In genomic region chr5:95811126-95811423, GRCh38 we compare ENCODE assay signal across 8 cellular contexts. TPM values are rescaled to one million over a fixed set of nuclear protein-coding genes. Genes with fewer than 3 reads are reported as not detected.
DNase-seq lines count a peak whose midpoint lies in the region; ATAC-seq, FAIRE-seq and TF ChIP-seq lines count a peak whose summit lies in the region.
"Not testable (repeated sequence)": the region's sequence is repeated elsewhere in the genome, so short reads cannot be mapped to it uniquely, and the experiment has no call there.

No MANE protein-coding gene starts in this region.

- CTCF ChIA-PET in A549 (lab: Yijun Ruan, JAX), result interaction anchor here (1.8 to 2.2 kb wide), 2 partner anchors 12 to 30 kb away, joined by 10 to 16 read pairs; partner anchors contain the start of gene GLRX

- peak in 1 of 2 experiments; percentile 15; a peak in 2 of 6 replicates for ATAC-seq in A549
- ATAC-seq in T-helper 17 cell, gastrocnemius medialis: not testable (repeated sequence)

- intact Hi-C loops in activated T-helper 2 cell treated with anti-CD3 and anti-CD28 coated beads, Interferon-gamma antibody, Interleukin-2, Interleukin-4, amounts not matched to agents 10 μg/mL and 5 μg/mL and 100 μg/mL, durations not matched to agents 14 hours and 24 hours and 36 hours (cut with micrococcal nuclease); gastrocnemius medialis (cut with DNase I; ENCODE audit: low total_unique reads): not testable (repeated sequence)

- H3K27ac Mint-ChIP-seq in T-helper 17 cell, result peak overlapping the region; percentile 96
- H3K27ac Mint-ChIP-seq in activated T-helper 2 cell treated with anti-CD3 and anti-CD28 coated beads, Interferon-gamma antibody, Interleukin-2, Interleukin-4, amounts not matched to agents 10 μg/mL and 5 μg/mL and 100 μg/mL, durations not matched to agents 14 hours and 24 hours and 36 hours, result peak overlapping the region; percentile 4

- 50% methylated on average over 6 of the region's 6 CpGs for WGBS in A549 (ENCODE audit: missing lambda C conversion rate)
- WGBS in mesodermal cell (ENCODE audit: insufficient coverage in 2 of 2), 2 experiments, result 92% methylated on average over 2 of the region's 6 CpGs; no CpG with 5 or more reads in 1 of the 2 experiments

- FAIRE-seq in A549 (lab: Jason Lieb, UNC), result not testable (repeated sequence)

- not testable (repeated sequence) for H3K9me3 Mint-ChIP-seq in activated T-helper 2 cell treated with anti-CD3 and anti-CD28 coated beads, Interferon-gamma antibody, Interleukin-2, Interleukin-4, amounts not matched to agents 10 μg/mL and 5 μg/mL and 100 μg/mL, durations not matched to agents 14 hours and 24 hours and 36 hours

- H3K36me3 Mint-ChIP-seq in T-helper 17 cell (ENCODE audit: low read depth), result peaks cover 12% of the 10 kb centered on the region
- peaks cover 36% of the 10 kb centered on the region for H3K36me3 Mint-ChIP-seq in activated T-helper 2 cell treated with anti-CD3 and anti-CD28 coated beads, Interferon-gamma antibody, Interleukin-2, Interleukin-4, amounts not matched to agents 10 μg/mL and 5 μg/mL and 100 μg/mL, durations not matched to agents 14 hours and 24 hours and 36 hours (ENCODE audit: low read depth)

- H3K36me3 ChIP-seq in cardiac muscle cell, result not testable (repeated sequence)
- peaks cover 36% of the 10 kb centered on the region for H3K36me3 ChIP-seq in mesodermal cell (ENCODE audit: control insufficient read depth, insufficient read depth, low read length)
- H3K36me3 ChIP-seq in gastrocnemius medialis, result peaks cover 0 to 33% of the 10 kb centered on the region in 2 donors

- H3K4me1 ChIP-seq in A549 (peaks cover 60% of the 10 kb centered on the region), cardiac muscle cell (ENCODE audit: low read depth) (peaks cover 53% of the 10 kb centered on the region), mesodermal cell (ENCODE audit: control insufficient read depth, insufficient read depth, low read length, poor library complexity, severe bottlenecking) (peaks cover 35% of the 10 kb centered on the region), gastrocnemius medialis (peaks cover 53 to 75% of the 10 kb centered on the region in 2 donors)

- not testable (repeated sequence) for TF ChIP-seq EP300 in A549 (IDR thresholded peaks at IDR 0.05)

- H3K27me3 Mint-ChIP-seq in T-helper 17 cell; activated T-helper 2 cell treated with anti-CD3 and anti-CD28 coated beads, Interferon-gamma antibody, Interleukin-2, Interleukin-4, amounts not matched to agents 10 μg/mL and 5 μg/mL and 100 μg/mL, durations not matched to agents 14 hours and 24 hours and 36 hours (ENCODE audit: low read depth): not testable (repeated sequence)

- H3K27me3 ChIP-seq in cardiac muscle cell, gastrocnemius medialis: not testable (repeated sequence)

- H3K4me3 Mint-ChIP-seq in T-helper 17 cell; activated T-helper 2 cell treated with anti-CD3 and anti-CD28 coated beads, Interferon-gamma antibody, Interleukin-2, Interleukin-4, amounts not matched to agents 10 μg/mL and 5 μg/mL and 100 μg/mL, durations not matched to agents 14 hours and 24 hours and 36 hours (ENCODE audit: low read depth): not testable (repeated sequence)

- POLR2A ChIA-PET in A549 (lab: Yijun Ruan, JAX), result not testable (repeated sequence)

- in situ Hi-C loops in gastrocnemius medialis (cut with MboI; ENCODE audit: low sequenced_read_pairs in 4 of 4), result not testable (repeated sequence)

- not testable (repeated sequence) for H3K9me3 ChIP-seq in A549; T-helper 17 cell (ENCODE audit: control insufficient read depth, low read length, poor library complexity, severe bottlenecking); cardiac muscle cell (ENCODE audit: low read depth); mesodermal cell (ENCODE audit: control insufficient read depth, low read length); gastrocnemius medialis

- TF ChIP-seq CTCF in A549 (IDR thresholded peaks at IDR 0.05); choroid plexus epithelial cell (conservative IDR thresholded peaks at IDR 0.05; ENCODE audit: low read depth, low read length); cardiac muscle cell (IDR thresholded peaks at IDR 0.05; ENCODE audit: low read depth, low read length); gastrocnemius medialis (IDR thresholded peaks at IDR 0.05 in 4 of 5, conservative IDR thresholded peaks at IDR 0.05 in 1 of 5): not testable (repeated sequence)

- H3K4me1 Mint-ChIP-seq in T-helper 17 cell, result peaks cover 73% of the 10 kb centered on the region
- peaks cover 57% of the 10 kb centered on the region for H3K4me1 Mint-ChIP-seq in activated T-helper 2 cell treated with anti-CD3 and anti-CD28 coated beads, Interferon-gamma antibody, Interleukin-2, Interleukin-4, amounts not matched to agents 10 μg/mL and 5 μg/mL and 100 μg/mL, durations not matched to agents 14 hours and 24 hours and 36 hours (ENCODE audit: low read depth)

- TF ChIP-seq RAD21 in A549 (conservative IDR thresholded peaks at IDR 0.05 in 1 of 2, IDR thresholded peaks at IDR 0.05 in 1 of 2), result not testable (repeated sequence)

- H3K27ac ChIP-seq in A549 (peak overlapping the region; percentile 70 to 75), cardiac muscle cell (peak overlapping the region; percentile 80), mesodermal cell (ENCODE audit: low read depth, low read length, severe bottlenecking) (peak overlapping the region; percentile 53), gastrocnemius medialis (peak overlapping the region; percentile 87 to 92 (median 91))

- DNase-seq in A549 (ENCODE audit: low read depth in 1 of 2, low spot score in 1 of 2) (peak in 1 of 2 experiments; percentile 25), EH (ENCODE audit: low read depth) (peak; percentile 69), choroid plexus epithelial cell (ENCODE audit: low read depth) (peak; percentile 39)
- DNase-seq in T-helper 17 cell; activated T-helper 2 cell treated with anti-CD3 and anti-CD28 coated beads, Interferon-gamma antibody, Interleukin-2, Interleukin-4, amounts not matched to agents 10 μg/mL and 5 μg/mL and 100 μg/mL, durations not matched to agents 14 hours and 24 hours and 36 hours (ENCODE audit: low spot score); cardiac muscle cell (ENCODE audit: low read depth in 1 of 2, low spot score in 1 of 2); gastrocnemius medialis: not testable (repeated sequence)

- peak overlapping the region; percentile 38 for H3K4me2 ChIP-seq in A549

- not testable (repeated sequence) for TF ChIP-seq POLR2A in A549 (IDR thresholded peaks at IDR 0.05; ENCODE audit: low read length); gastrocnemius medialis (IDR thresholded peaks at IDR 0.05)

- not testable (repeated sequence) for H3K4me3 ChIP-seq in A549; choroid plexus epithelial cell (ENCODE audit: low read depth, low read length); cardiac muscle cell; mesodermal cell (ENCODE audit: extremely low read depth, insufficient read depth, low read length, poor library complexity, severe bottlenecking); gastrocnemius medialis

TF ChIP-seq in A549, 52 proteins besides CTCF, POLR2A, EP300 and RAD21:
- peak; percentile 61 for TF ChIP-seq MAX (IDR thresholded peaks at IDR 0.05)

RNA-seq across cellular contexts. Expression of gene GLRX, which starts 11.5 kb away (rescaled TPM):
- polyA plus RNA-seq in A549 (2011; rRNA removed), result 329 and 381 TPM in 2 replicates
- 165 and 222 TPM in 2 replicates for polyA plus RNA-seq in A549 (2012; cell fraction: cytosol; rRNA removed)
- polyA plus RNA-seq in A549 (2012; cell fraction: nucleus; rRNA removed), result 49.6 and 81.8 TPM in 2 replicates
- polyA plus RNA-seq in A549 (2017; fragmentation: RNase III; extraction: RNeasy Plus Mini Kit Qiagen cat#74134 plus additional on column Dnase treatment), result 96.4 to 113 TPM (median 106 TPM) in 3 replicates
- 97.8 and 196 TPM in 2 replicates for polyA minus RNA-seq in A549 (2011; rRNA and poly(A)+ RNA removed)
- total RNA-seq in T-helper 17 cell, result 10 to 100 TPM; 32.0 to 51.9 TPM
- total RNA-seq in activated T-helper 2 cell treated with anti-CD3 and anti-CD28 coated beads, Interferon-gamma antibody, Interleukin-2, Interleukin-4, amounts not matched to agents 10 μg/mL and 5 μg/mL and 100 μg/mL, durations not matched to agents 14 hours and 24 hours and 36 hours, result 14.9 and 18.5 TPM in 2 replicates
- total RNA-seq in cardiac muscle cell, result 15.7 and 23.9 TPM in 2 replicates
- polyA plus RNA-seq in cardiac muscle cell, result 51.1 and 54.8 TPM in 2 replicates
- polyA plus RNA-seq in mesodermal cell (2013, experiment 1 of 2), result 80.8 TPM
- polyA plus RNA-seq in mesodermal cell (2013, experiment 2 of 2), result 81.5 TPM
- total RNA-seq in gastrocnemius medialis, result 1,000 to 10,000 TPM; 1,042 to 2,721 (median 1,859) TPM

Comparison
In these comparisons a context has a peak if more than half of its experiments do, and no peak if none do; other contexts are left out.
1. RNA of gene GLRX, which starts 11.5 kb away (total RNA-seq): 1,042 to 2,721 TPM in gastrocnemius medialis; 32.0 to 51.9 TPM in T-helper 17 cell, 14.9 to 18.5 TPM in activated T-helper 2 cell treated with anti-CD3 and anti-CD28 coated beads, Interferon-gamma antibody, Interleukin-2, Interleukin-4, amounts not matched to agents 10 μg/mL and 5 μg/mL and 100 μg/mL, durations not matched to agents 14 hours and 24 hours and 36 hours and 15.7 to 23.9 TPM in cardiac muscle cell; every median in the first group is over 10 times any median in the second.
2. Peak in every context shown above with its lines, with median percentiles within 50 percentile points of each other: H3K27ac ChIP-seq.